In genomic region chr10:98419456-98420261, GRCh38 we compare ENCODE assay signal across 20 cellular contexts. TPM values are rescaled to one million over a fixed set of nuclear protein-coding genes. Genes with fewer than 3 reads are reported as not detected.
A peak's percentile ranks its signal among the peaks of the same experiment; 100 is the strongest.
DNase-seq lines count a peak whose midpoint lies in the region; ATAC-seq and TF ChIP-seq lines count a peak whose summit lies in the region.
"Had no signal": no experiment of that assay in that cellular context is flagged by ENCODE, and none has a peak within 500 bp of the region (broad histone marks: within the 10 kb centered on the region; RNA-seq: fewer than 3 reads in every experiment).

No MANE protein-coding gene starts in this region.

- CTCF ChIA-PET in HEK293T (lab: Yijun Ruan, JAX): no interaction called here

- POLR2A ChIA-PET in HEK293T (lab: Yijun Ruan, JAX): no interaction called here

- H3K27ac Mint-ChIP-seq in activated T-cell treated with anti-CD3 and anti-CD28 coated beads, Interleukin-2, amount 50 U/mL, for 24 hours: peak overlapping the region; percentile 19
- peak overlapping the region; percentile 15 for H3K27ac Mint-ChIP-seq in memory B cell
- peak overlapping the region; percentile 61 for H3K27ac Mint-ChIP-seq in stimulated activated effector memory CD8-positive, alpha-beta T cell treated with anti-CD3 and anti-CD28 coated beads, Interleukin-12 subunit alpha, Interleukin-12 subunit beta, amount 100 ng/mL, for 72 hours
- no peak overlapping the region for H3K27ac Mint-ChIP-seq in natural killer cell treated with Interleukin-12 subunit alpha and Interleukin-12 subunit beta and Interleukin-15 and Interleukin-18, amount 100 ng/mL, for 72 hours

- H3K36me3 Mint-ChIP-seq in activated T-cell treated with anti-CD3 and anti-CD28 coated beads, Interleukin-2, amount 50 U/mL, for 24 hours (ENCODE audit: low read depth): peaks cover 76% of the 10 kb centered on the region
- H3K36me3 Mint-ChIP-seq in memory B cell: peaks cover 22% of the 10 kb centered on the region
- H3K36me3 Mint-ChIP-seq in stimulated activated effector memory CD8-positive, alpha-beta T cell treated with anti-CD3 and anti-CD28 coated beads, Interleukin-12 subunit alpha, Interleukin-12 subunit beta, amount 100 ng/mL, for 72 hours: peaks cover 47% of the 10 kb centered on the region
- peaks cover 6% of the 10 kb centered on the region for H3K36me3 Mint-ChIP-seq in natural killer cell treated with Interleukin-12 subunit alpha and Interleukin-12 subunit beta and Interleukin-15 and Interleukin-18, amount 100 ng/mL, for 72 hours

- ATAC-seq in memory B cell (ENCODE audit: low read depth): no peak
- no peak for ATAC-seq in stimulated activated effector memory CD8-positive, alpha-beta T cell treated with anti-CD3 and anti-CD28 coated beads, Interleukin-12 subunit alpha, Interleukin-12 subunit beta, amount 100 ng/mL, for 72 hours
- no peak for ATAC-seq in natural killer cell treated with Interleukin-12 subunit alpha and Interleukin-12 subunit beta and Interleukin-15 and Interleukin-18, amount 100 ng/mL, for 72 hours
- ATAC-seq: Right ventricle myocardium inferior had no signal

- no peak overlapping the region for H3K27ac ChIP-seq in coronary artery
- H3K27ac ChIP-seq: 22Rv1, C4-2B, HL-60, Peyer's patch had no signal

- peaks cover 12% of the 10 kb centered on the region for H3K4me1 Mint-ChIP-seq in activated T-cell treated with anti-CD3 and anti-CD28 coated beads, Interleukin-2, amount 50 U/mL, for 24 hours (ENCODE audit: low read depth)
- H3K4me1 Mint-ChIP-seq in memory B cell: peaks cover 3% of the 10 kb centered on the region
- H3K4me1 Mint-ChIP-seq in stimulated activated effector memory CD8-positive, alpha-beta T cell treated with anti-CD3 and anti-CD28 coated beads, Interleukin-12 subunit alpha, Interleukin-12 subunit beta, amount 100 ng/mL, for 72 hours: peaks cover 11% of the 10 kb centered on the region
- peaks cover 5 to 7% of the 10 kb centered on the region in 2 donors for H3K4me1 Mint-ChIP-seq in natural killer cell treated with Interleukin-12 subunit alpha and Interleukin-12 subunit beta and Interleukin-15 and Interleukin-18, amount 100 ng/mL, for 72 hours (ENCODE audit: low read depth in 2 of 2)

- no peak overlapping the region for H3K4me3 ChIP-seq in coronary artery
- H3K4me3 ChIP-seq: Peyer's patch had no signal

- H3K9me3 Mint-ChIP-seq in activated T-cell treated with anti-CD3 and anti-CD28 coated beads, Interleukin-2, amount 50 U/mL, for 24 hours: no peaks in the 10 kb centered on the region
- H3K9me3 Mint-ChIP-seq in memory B cell: no peaks in the 10 kb centered on the region
- no peaks in the 10 kb centered on the region for H3K9me3 Mint-ChIP-seq in stimulated activated effector memory CD8-positive, alpha-beta T cell treated with anti-CD3 and anti-CD28 coated beads, Interleukin-12 subunit alpha, Interleukin-12 subunit beta, amount 100 ng/mL, for 72 hours
- H3K9me3 Mint-ChIP-seq in natural killer cell treated with Interleukin-12 subunit alpha and Interleukin-12 subunit beta and Interleukin-15 and Interleukin-18, amount 100 ng/mL, for 72 hours: no peaks in the 10 kb centered on the region

- H3K4me3 Mint-ChIP-seq in activated T-cell treated with anti-CD3 and anti-CD28 coated beads, Interleukin-2, amount 50 U/mL, for 24 hours: no peak overlapping the region
- no peak overlapping the region for H3K4me3 Mint-ChIP-seq in memory B cell
- H3K4me3 Mint-ChIP-seq in stimulated activated effector memory CD8-positive, alpha-beta T cell treated with anti-CD3 and anti-CD28 coated beads, Interleukin-12 subunit alpha, Interleukin-12 subunit beta, amount 100 ng/mL, for 72 hours: no peak overlapping the region
- H3K4me3 Mint-ChIP-seq in natural killer cell treated with Interleukin-12 subunit alpha and Interleukin-12 subunit beta and Interleukin-15 and Interleukin-18, amount 100 ng/mL, for 72 hours: no peak overlapping the region

- TF ChIP-seq CTCF in coronary artery (IDR thresholded peaks at IDR 0.05) (no peak), GM10266 (IDR thresholded peaks at IDR 0.05; ENCODE audit: control insufficient read depth, insufficient read depth, low read depth, missing control alignments) (no peak)

- H3K27me3 Mint-ChIP-seq in activated T-cell treated with anti-CD3 and anti-CD28 coated beads, Interleukin-2, amount 50 U/mL, for 24 hours: no peaks in the 10 kb centered on the region
- H3K27me3 Mint-ChIP-seq in memory B cell: no peaks in the 10 kb centered on the region
- no peaks in the 10 kb centered on the region for H3K27me3 Mint-ChIP-seq in natural killer cell treated with Interleukin-12 subunit alpha and Interleukin-12 subunit beta and Interleukin-15 and Interleukin-18, amount 100 ng/mL, for 72 hours

- DNase-seq in activated T-cell treated with anti-CD3 and anti-CD28 coated beads, Interleukin-2, amount 50 U/mL, for 24 hours: no peak
- DNase-seq in activated T-cell treated with anti-CD3 and anti-CD28 coated beads, Interleukin-2, amount 50 U/mL, for 48 hours: no peak
- DNase-seq in coronary artery (ENCODE audit: low spot score): peak; percentile 64
- DNase-seq in memory B cell (ENCODE audit: low spot score in 2 of 2): no peak
- no peak for DNase-seq in stimulated activated effector memory CD8-positive, alpha-beta T cell treated with anti-CD3 and anti-CD28 coated beads, Interleukin-12 subunit alpha, Interleukin-12 subunit beta, amount 100 ng/mL, for 72 hours (ENCODE audit: low spot score in 2 of 2)
- no peak for DNase-seq in natural killer cell treated with Interleukin-12 subunit alpha and Interleukin-12 subunit beta and Interleukin-15 and Interleukin-18, amount 100 ng/mL, for 72 hours (ENCODE audit: low spot score)
- DNase-seq in HEK293T (ENCODE audit: extremely low spot score): no peak
- DNase-seq in GM10266 (ENCODE audit: extremely low spot score): no peak
- DNase-seq: AML-193, H7, Kasumi-1, MM.1S, NCI-H1092, NCI-H146, NCI-H2081 treated with DMSO at 0.1 percent for 48 hours had no signal

TF ChIP-seq in HEK293T, 16 proteins besides CTCF, POLR2A, EP300 and RAD21:
- no peak for TF ChIP-seq TARDBP (IDR thresholded peaks at IDR 0.05)
- no peak for TF ChIP-seq ELF4 (IDR thresholded peaks at IDR 0.05)

RNA-seq across cellular contexts. Expression of gene PYROXD2, which starts 4.7 kb away (rescaled TPM):
- total RNA-seq in natural killer cell treated with Interleukin-12 subunit alpha and Interleukin-12 subunit beta and Interleukin-15 and Interleukin-18, amount 100 ng/mL, for 72 hours: 1 to 10 TPM; 6.1 to 7.2 TPM

RNA-seq across cellular contexts. Expression of gene HPS1, which starts 27.1 kb away (rescaled TPM):
- total RNA-seq in natural killer cell treated with Interleukin-12 subunit alpha and Interleukin-12 subunit beta and Interleukin-15 and Interleukin-18, amount 100 ng/mL, for 72 hours: 100 to 1,000 TPM in 1 of 2 donors, 10 to 100 TPM in 1; 78.8 to 124 TPM

Comparison
In these comparisons a context has a peak if more than half of its experiments do, and no peak if none do; other contexts are left out.
1. H3K27ac Mint-ChIP-seq: peak in activated T-cell treated with anti-CD3 and anti-CD28 coated beads, Interleukin-2, amount 50 U/mL, for 24 hours (single experiment), memory B cell (single experiment) and stimulated activated effector memory CD8-positive, alpha-beta T cell treated with anti-CD3 and anti-CD28 coated beads, Interleukin-12 subunit alpha, Interleukin-12 subunit beta, amount 100 ng/mL, for 72 hours (single experiment); none in natural killer cell treated with Interleukin-12 subunit alpha and Interleukin-12 subunit beta and Interleukin-15 and Interleukin-18, amount 100 ng/mL, for 72 hours (0 of 2).